ENCODE assay signal across 8 cellular contexts in the genomic region with DNA sequence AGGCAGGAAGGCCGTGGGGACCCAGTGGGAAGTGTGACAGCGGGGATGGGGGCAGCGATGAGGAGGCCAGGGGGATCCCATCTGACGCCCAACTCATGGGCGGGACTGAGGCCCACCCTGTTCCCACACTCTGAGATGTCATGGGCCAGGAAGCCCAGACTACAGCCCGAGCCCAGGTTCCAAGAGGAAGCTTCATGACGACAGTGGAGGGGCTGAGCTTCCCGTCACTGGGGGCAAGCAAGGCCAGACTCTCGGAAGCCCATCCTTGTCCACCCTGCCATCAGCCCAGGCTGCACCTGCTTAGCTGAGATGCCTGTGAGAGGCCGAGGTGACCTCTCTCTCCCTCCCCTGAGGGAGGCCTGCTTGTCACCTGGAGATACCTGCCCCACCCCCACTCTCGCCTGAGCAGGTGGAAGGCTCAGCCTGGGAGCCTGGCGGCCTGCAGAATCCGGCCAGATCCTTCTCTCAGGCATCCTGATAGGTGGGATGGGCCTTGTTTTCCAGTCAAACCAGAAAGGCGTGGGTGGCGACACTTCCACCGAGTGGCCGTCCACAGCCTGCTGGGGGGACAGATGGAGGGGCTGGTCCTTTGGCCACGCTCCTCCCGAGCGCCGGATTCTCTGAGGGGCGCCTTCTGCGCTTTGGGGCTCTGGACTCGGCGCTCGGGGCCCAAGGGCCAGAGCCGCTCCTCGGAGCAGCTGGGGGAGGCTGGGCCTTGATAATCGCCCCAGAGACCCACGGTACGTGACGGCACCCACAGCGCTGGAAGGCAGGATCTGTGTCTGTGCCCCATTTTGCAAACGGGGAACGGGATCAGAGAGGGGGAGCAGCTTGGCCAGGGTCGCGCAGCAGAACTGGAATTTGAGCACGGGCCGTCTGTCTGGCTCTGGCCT. TPM values are rescaled to one million over a fixed set of nuclear protein-coding genes. Genes with fewer than 3 reads are reported as not detected.
DNase-seq lines count a peak whose midpoint lies in the region; ATAC-seq and TF ChIP-seq lines count a peak whose summit lies in the region.

No MANE protein-coding gene starts in this region.

- WGBS in GM23248 (ENCODE audit: low coverage in 1 of 2, low lambda C conversion rate in 2 of 2, missing lambda C conversion rate in 2 of 2), 2 experiments, result 53 to 57% methylated on average over 35 to 39 of the region's 39 CpGs
- WGBS in gastroesophageal sphincter (ENCODE audit: low coverage in 1 of 2), 2 donors, result no CpG with 5 or more reads among the region's 39 CpGs
- no CpG with 5 or more reads among the region's 39 CpGs for WGBS in mesendoderm (ENCODE audit: extremely low coverage, insufficient coverage, low lambda C conversion rate)

- no peak overlapping the region for H4K8ac ChIP-seq in mesendoderm (ENCODE audit: low read depth, low read length)

- H3K4me1 Mint-ChIP-seq in stimulated activated effector memory CD8-positive, alpha-beta T cell treated with anti-CD3 and anti-CD28 coated beads, Interleukin-12 subunit alpha, Interleukin-12 subunit beta, amount 100 ng/mL, for 72 hours, result peaks cover 47% of the 10 kb centered on the region

- TF ChIP-seq POLR2A in gastroesophageal sphincter (IDR thresholded peaks at IDR 0.05), result no peak

- no peak overlapping the region for H4K5ac ChIP-seq in mesendoderm (ENCODE audit: low read length)

- TF ChIP-seq CTCF in gastroesophageal sphincter (IDR thresholded peaks at IDR 0.05), result no peak

- no peak overlapping the region for H3K23ac ChIP-seq in mesendoderm (ENCODE audit: low read length)

- H3K18ac ChIP-seq in mesendoderm (ENCODE audit: low read length), result no peak overlapping the region

- H3K56ac ChIP-seq in mesendoderm (ENCODE audit: low read length), result no peak overlapping the region

- H3K9me3 Mint-ChIP-seq in stimulated activated effector memory CD8-positive, alpha-beta T cell treated with anti-CD3 and anti-CD28 coated beads, Interleukin-12 subunit alpha, Interleukin-12 subunit beta, amount 100 ng/mL, for 72 hours, result no peaks in the 10 kb centered on the region

- H3K9me3 ChIP-seq in GM23248 (ENCODE audit: low read depth) (no peaks in the 10 kb centered on the region), gastroesophageal sphincter (no peaks in the 10 kb centered on the region)

- peaks cover 66% of the 10 kb centered on the region for H3K36me3 Mint-ChIP-seq in stimulated activated effector memory CD8-positive, alpha-beta T cell treated with anti-CD3 and anti-CD28 coated beads, Interleukin-12 subunit alpha, Interleukin-12 subunit beta, amount 100 ng/mL, for 72 hours

- in situ Hi-C loops in GM23248 (cut with MboI), result no loop called here

- H3K79me2 ChIP-seq in GM23248 (ENCODE audit: insufficient read depth) (peaks cover 81% of the 10 kb centered on the region), mesendoderm (ENCODE audit: control insufficient read depth, insufficient read depth, low read length) (peaks cover 77% of the 10 kb centered on the region)

- H3F3A ChIP-seq in GM23248 (ENCODE audit: insufficient read depth), result peaks cover 13% of the 10 kb centered on the region

- H2BK120ac ChIP-seq in mesendoderm (ENCODE audit: low read depth, low read length), result no peak overlapping the region

- H3K27me3 ChIP-seq in GM23248 (replicated peaks; ENCODE audit: insufficient read depth) (no peaks in the 10 kb centered on the region), gastroesophageal sphincter (no peaks in the 10 kb centered on the region), mesendoderm (ENCODE audit: insufficient read depth, low read length, poor library complexity) (no peaks in the 10 kb centered on the region)

- DNase-seq in GM23248 (peak; percentile 39), SW480 (ENCODE audit: low spot score) (peak; percentile 70), T-helper 1 cell (no peak), mesendoderm (no peak), hippocampal formation (lab: John Stamatoyannopoulos, UW) (no peak)
- no peak for DNase-seq in stimulated activated effector memory CD8-positive, alpha-beta T cell treated with anti-CD3 and anti-CD28 coated beads, Interleukin-12 subunit alpha, Interleukin-12 subunit beta, amount 100 ng/mL, for 72 hours (ENCODE audit: low spot score in 2 of 2)

- H3K27ac Mint-ChIP-seq in stimulated activated effector memory CD8-positive, alpha-beta T cell treated with anti-CD3 and anti-CD28 coated beads, Interleukin-12 subunit alpha, Interleukin-12 subunit beta, amount 100 ng/mL, for 72 hours, result peak overlapping the region; percentile 86

- peak overlapping the region; percentile 95 for H3K27ac ChIP-seq in GM23248
- H3K27ac ChIP-seq in gastroesophageal sphincter, result peak overlapping the region; percentile 71 to 99 (median 98)
- H3K27ac ChIP-seq in mesendoderm (ENCODE audit: low read depth, low read length), result no peak overlapping the region

- H3K9ac ChIP-seq in GM23248, result peak overlapping the region; percentile 85
- H3K9ac ChIP-seq in mesendoderm (ENCODE audit: low read length), result no peak overlapping the region

- no peak for TF ChIP-seq EP300 in gastroesophageal sphincter (IDR thresholded peaks at IDR 0.05)

- H2BK5ac ChIP-seq in mesendoderm (ENCODE audit: low read length), result no peak overlapping the region

- H3K4me3 ChIP-seq in GM23248, result peak overlapping the region; percentile 82
- peak overlapping the region; percentile 18 to 72 for H3K4me3 ChIP-seq in gastroesophageal sphincter
- no peak overlapping the region for H3K4me3 ChIP-seq in mesendoderm (ENCODE audit: low read length)

- no peaks in the 10 kb centered on the region for H3K9me2 ChIP-seq in GM23248 (ENCODE audit: insufficient read depth)

- H3K36me3 ChIP-seq in GM23248 (ENCODE audit: low read depth) (no peaks in the 10 kb centered on the region), gastroesophageal sphincter (peaks cover 0 to 14% of the 10 kb centered on the region in 2 donors), mesendoderm (ENCODE audit: control insufficient read depth, insufficient read depth, low read length) (peaks cover 1% of the 10 kb centered on the region)

- H3K4ac ChIP-seq in mesendoderm (ENCODE audit: low read depth, low read length), result no peak overlapping the region

- H3K4me3 Mint-ChIP-seq in stimulated activated effector memory CD8-positive, alpha-beta T cell treated with anti-CD3 and anti-CD28 coated beads, Interleukin-12 subunit alpha, Interleukin-12 subunit beta, amount 100 ng/mL, for 72 hours, result peak overlapping the region; percentile 89

- ATAC-seq in gastroesophageal sphincter, result no peak
- ATAC-seq in stimulated activated effector memory CD8-positive, alpha-beta T cell treated with anti-CD3 and anti-CD28 coated beads, Interleukin-12 subunit alpha, Interleukin-12 subunit beta, amount 100 ng/mL, for 72 hours, result no peak
- ATAC-seq in GM18868 (IDR thresholded peaks at IDR 0.05; ENCODE audit: unreplicated experiment), result no peak

- no peak overlapping the region for H2AK5ac ChIP-seq in mesendoderm (ENCODE audit: low read length)

- peaks cover 17% of the 10 kb centered on the region for H3K79me1 ChIP-seq in mesendoderm (ENCODE audit: low read length)

- H2AFZ ChIP-seq in GM23248, result no peak overlapping the region

- H2BK15ac ChIP-seq in mesendoderm (replicated peaks; ENCODE audit: low read depth), result no peak overlapping the region

- H3K4me2 ChIP-seq in GM23248 (ENCODE audit: unreplicated experiment), result peak overlapping the region; percentile 77
- H3K4me2 ChIP-seq in mesendoderm (ENCODE audit: low read length), result no peak overlapping the region

- peaks cover 3% of the 10 kb centered on the region; the same call in 1 of the 2 replicates for H4K20me1 ChIP-seq in GM23248 (ENCODE audit: insufficient read depth)

- peaks cover 51% of the 10 kb centered on the region for H3K4me1 ChIP-seq in GM23248 (ENCODE audit: insufficient read depth)
- peaks cover 5 to 80% (median 59%) of the 10 kb centered on the region in 3 donors for H3K4me1 ChIP-seq in gastroesophageal sphincter
- no peaks in the 10 kb centered on the region for H3K4me1 ChIP-seq in mesendoderm (ENCODE audit: control insufficient read depth, low read depth, low read length)

RNA-seq across cellular contexts. Expression of gene ZBTB7A, which starts 4.8 kb away (rescaled TPM):
- 33.6 and 41.3 TPM in 2 replicates for total RNA-seq in GM23248 (2014; rRNA removed; shearing (Covaris generic))
- polyA plus RNA-seq in GM23248 (2016; fragmentation: Nextera tagmentation; extraction: Ambion mirVana), result 17.8 and 20.6 TPM in 2 replicates
- total RNA-seq in gastroesophageal sphincter, result 100 to 1,000 TPM in 1 of 4 donors, 10 to 100 TPM in 3; 65.6 to 122 (median 82.4) TPM
- polyA plus RNA-seq in mesendoderm (2013, experiment 1 of 2), result 8.8 TPM
- polyA plus RNA-seq in mesendoderm (2013, experiment 2 of 2), result 8.8 TPM

RNA-seq across cellular contexts. Expression of gene PIAS4, which starts 54.4 kb away (rescaled TPM):
- total RNA-seq in GM23248 (2014; rRNA removed; shearing (Covaris generic)), result 16.8 and 21.0 TPM in 2 replicates
- polyA plus RNA-seq in GM23248 (2016; fragmentation: Nextera tagmentation; extraction: Ambion mirVana), result 6.9 and 9.1 TPM in 2 replicates
- total RNA-seq in gastroesophageal sphincter, result 10 to 100 TPM; 15.3 to 26.4 (median 16.8) TPM
- 63.4 TPM for polyA plus RNA-seq in mesendoderm (2013, experiment 1 of 2)
- 63.3 TPM for polyA plus RNA-seq in mesendoderm (2013, experiment 2 of 2)

Comparison
In these comparisons a context has a peak if more than half of its experiments do, and no peak if none do; other contexts are left out.
1. DNase-seq: peak in GM23248 (single experiment) and SW480 (single experiment); none in stimulated activated effector memory CD8-positive, alpha-beta T cell treated with anti-CD3 and anti-CD28 coated beads, Interleukin-12 subunit alpha, Interleukin-12 subunit beta, amount 100 ng/mL, for 72 hours (0 of 2), T-helper 1 cell (0 of 5), mesendoderm (single experiment) and hippocampal formation (0 of 2).